In the genomic region with DNA sequence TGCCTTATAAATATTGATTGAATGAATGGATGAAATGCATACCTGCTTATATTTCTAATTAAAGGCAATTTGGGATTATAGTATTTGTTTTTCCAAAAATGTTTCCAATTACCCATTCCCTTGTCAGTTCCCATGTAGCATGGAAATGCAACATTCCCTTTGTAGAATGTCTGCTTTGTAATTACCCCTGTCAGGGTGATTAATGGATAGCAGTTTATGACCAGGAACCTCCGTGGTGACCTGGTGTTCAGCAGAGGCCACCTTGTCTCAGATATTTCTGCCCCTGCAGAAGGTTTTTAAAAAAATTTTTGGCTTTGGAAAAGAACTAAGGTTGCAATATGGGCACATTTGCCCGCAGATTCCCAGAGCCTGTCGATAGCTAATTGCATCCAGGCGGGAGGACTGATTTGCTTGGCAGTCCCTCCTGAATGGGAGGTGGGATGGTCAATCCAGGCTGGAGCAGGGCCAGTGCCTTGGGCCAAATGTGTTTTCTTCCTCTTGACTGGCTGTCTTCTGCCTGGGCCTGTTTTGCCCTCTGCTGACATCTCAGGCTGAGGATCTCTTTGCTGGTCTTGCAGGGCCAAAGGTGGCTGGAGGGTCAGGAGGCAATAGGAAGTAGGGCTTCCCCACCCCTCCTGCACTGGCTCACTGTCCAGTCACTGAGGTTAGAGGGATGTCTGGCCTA, we compare ENCODE assay signal across 22 cellular contexts.
DNase-seq lines count a peak whose midpoint lies in the region; ATAC-seq and TF ChIP-seq lines count a peak whose summit lies in the region.
"Had no signal": no experiment of that assay in that cellular context is flagged by ENCODE, and none has a peak within 500 bp of the region (broad histone marks: within the 10 kb centered on the region; RNA-seq: fewer than 3 reads in every experiment).

No MANE protein-coding gene starts in this region.

- no peak overlapping the region for H3K23ac ChIP-seq in mesendoderm (ENCODE audit: low read length)

- TF ChIP-seq CTCF in BE2C (IDR thresholded peaks at IDR 0.05; ENCODE audit: low read depth, low read length) (no peak), right atrium auricular region (IDR thresholded peaks at IDR 0.05) (no peak)

- H3K4me1 ChIP-seq in BE2C (no peaks in the 10 kb centered on the region), mesendoderm (ENCODE audit: control insufficient read depth, low read depth, low read length) (no peaks in the 10 kb centered on the region), right atrium auricular region (peaks cover 0 to 7% of the 10 kb centered on the region in 2 donors)
- H3K4me1 ChIP-seq: A549 had no signal

- H3K9ac ChIP-seq in mesendoderm (ENCODE audit: low read length) = no peak overlapping the region

- no peak overlapping the region for H3K4me2 ChIP-seq in mesendoderm (ENCODE audit: low read length)
- H3K4me2 ChIP-seq: A549 had no signal

- H2BK15ac ChIP-seq in mesendoderm (replicated peaks; ENCODE audit: low read depth) = no peak overlapping the region

- H3K27ac ChIP-seq in mesendoderm (ENCODE audit: low read depth, low read length) (no peak overlapping the region), right atrium auricular region (no peak overlapping the region)
- H3K27ac ChIP-seq: A549 had no signal

- H3K36me3 ChIP-seq in BE2C (no peaks in the 10 kb centered on the region), mesendoderm (ENCODE audit: control insufficient read depth, insufficient read depth, low read length) (no peaks in the 10 kb centered on the region), right atrium auricular region (no peaks in the 10 kb centered on the region)

- no peaks in the 10 kb centered on the region for H3K27me3 ChIP-seq in BE2C
- no peaks in the 10 kb centered on the region for H3K27me3 ChIP-seq in mesendoderm (ENCODE audit: insufficient read depth, low read length, poor library complexity)
- H3K27me3 ChIP-seq in right atrium auricular region = no peaks in the 10 kb centered on the region

- no peak overlapping the region for H2BK120ac ChIP-seq in mesendoderm (ENCODE audit: low read depth, low read length)

- H4K8ac ChIP-seq in mesendoderm (ENCODE audit: low read depth, low read length) = no peak overlapping the region

- DNase-seq in BE2C (peak; percentile 10), G401 (ENCODE audit: low spot score) (peak; percentile 6), NCI-H69 (lab: John Stamatoyannopoulos, UW) (peak; percentile 63), left kidney (ENCODE audit: low read depth, low spot score) (peak; percentile 80), left lobe of liver (ENCODE audit: low spot score) (no peak), mesendoderm (no peak), right atrium auricular region (ENCODE audit: low spot score) (no peak)
- DNase-seq: AML-193; C1 segment of cervical spinal cord; CD4-positive, alpha-beta memory T cell; COR-L47; DMS53; GDM1; Karpas-422; MV-4-11; NCI-H1930; NCI-H2107; NCI-H526 treated with DMSO at 0.1 percent for 48 hours; T-helper 2 cell had no signal

- H3K4me3 ChIP-seq in BE2C (ENCODE audit: low read depth, low read length) (no peak overlapping the region), mesendoderm (ENCODE audit: low read length) (no peak overlapping the region), right atrium auricular region (no peak overlapping the region)
- H3K4me3 ChIP-seq: A549 had no signal

- H3K9me3 ChIP-seq in BE2C = no peaks in the 10 kb centered on the region
- H3K9me3 ChIP-seq in right atrium auricular region = no peaks in the 10 kb centered on the region
- H3K9me3 ChIP-seq: A549 had no signal

- H4K5ac ChIP-seq in mesendoderm (ENCODE audit: low read length) = no peak overlapping the region

- no peaks in the 10 kb centered on the region for H3K79me2 ChIP-seq in mesendoderm (ENCODE audit: control insufficient read depth, insufficient read depth, low read length)

- H2AK5ac ChIP-seq in mesendoderm (ENCODE audit: low read length) = no peak overlapping the region

- WGBS in mesendoderm (ENCODE audit: extremely low coverage, insufficient coverage, low lambda C conversion rate) = no CpG with 5 or more reads among the region's 4 CpGs

- in situ Hi-C loops in G401 (cut with HindIII; ENCODE audit: low sequenced_read_pairs) = no loop called here

- no peak overlapping the region for H3K4ac ChIP-seq in mesendoderm (ENCODE audit: low read depth, low read length)

- no peak overlapping the region for H2BK5ac ChIP-seq in mesendoderm (ENCODE audit: low read length)

- H3K18ac ChIP-seq in mesendoderm (ENCODE audit: low read length) = no peak overlapping the region

- H3K56ac ChIP-seq in mesendoderm (ENCODE audit: low read length) = no peak overlapping the region

- no peak for ATAC-seq in left lobe of liver
- ATAC-seq in GM21515 (IDR thresholded peaks at IDR 0.05; ENCODE audit: unreplicated experiment) = no peak
- ATAC-seq: A549, HCT116 had no signal

- H3K79me1 ChIP-seq in mesendoderm (ENCODE audit: low read length) = no peaks in the 10 kb centered on the region

Comparison
In these comparisons a context has a peak if more than half of its experiments do, and no peak if none do; other contexts are left out.
1. DNase-seq: peak in BE2C (single experiment), G401 (single experiment), NCI-H69 (single experiment) and left kidney (single experiment); none in left lobe of liver (single experiment), mesendoderm (single experiment) and right atrium auricular region (single experiment).